Comparison of ENCODE assay signal across 1 cellular context in the genomic region with DNA sequence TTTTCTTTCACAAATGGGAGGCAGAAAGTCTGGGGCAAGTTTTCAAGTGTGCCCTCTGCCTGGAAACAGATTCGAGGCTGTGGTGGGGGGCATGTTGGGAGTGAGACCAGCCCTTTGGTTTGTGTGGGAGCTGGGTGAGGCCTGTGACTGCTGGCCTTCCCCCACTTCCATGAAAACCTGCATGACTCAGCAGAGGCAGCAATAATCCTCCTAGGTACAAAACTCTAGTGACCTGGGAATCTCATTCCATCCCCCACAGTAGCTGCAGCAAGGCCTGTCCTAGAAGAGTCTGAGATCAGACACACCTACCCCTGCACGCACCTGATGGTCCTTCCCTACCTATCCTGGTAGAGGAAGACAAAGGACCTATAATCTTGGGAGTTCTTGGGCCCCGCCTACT.
A peak's percentile ranks its signal among the peaks of the same experiment; 100 is the strongest.
TF ChIP-seq lines count a peak whose summit lies in the region.

No MANE protein-coding gene starts in this region.

TF ChIP-seq in K562, 482 proteins besides CTCF, POLR2A, EP300 and RAD21:
- TF ChIP-seq, protein P1, sequence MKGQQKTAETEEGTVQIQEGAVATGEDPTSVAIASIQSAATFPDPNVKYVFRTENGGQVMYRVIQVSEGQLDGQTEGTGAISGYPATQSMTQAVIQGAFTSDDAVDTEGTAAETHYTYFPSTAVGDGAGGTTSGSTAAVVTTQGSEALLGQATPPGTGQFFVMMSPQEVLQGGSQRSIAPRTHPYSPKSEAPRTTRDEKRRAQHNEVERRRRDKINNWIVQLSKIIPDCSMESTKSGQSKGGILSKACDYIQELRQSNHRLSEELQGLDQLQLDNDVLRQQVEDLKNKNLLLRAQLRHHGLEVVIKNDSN (CRISPR knock-in tag; IDR thresholded peaks at IDR 0.05) = no peak
- peak; percentile 31; the same call in 1 of the 2 replicates for TF ChIP-seq C11orf30 (IDR thresholded peaks at IDR 0.05; ENCODE audit: low read depth)
- peak; percentile 62 for TF ChIP-seq NFE2 (IDR thresholded peaks at IDR 0.05; ENCODE audit: low read depth)
- TF ChIP-seq, protein P2, sequence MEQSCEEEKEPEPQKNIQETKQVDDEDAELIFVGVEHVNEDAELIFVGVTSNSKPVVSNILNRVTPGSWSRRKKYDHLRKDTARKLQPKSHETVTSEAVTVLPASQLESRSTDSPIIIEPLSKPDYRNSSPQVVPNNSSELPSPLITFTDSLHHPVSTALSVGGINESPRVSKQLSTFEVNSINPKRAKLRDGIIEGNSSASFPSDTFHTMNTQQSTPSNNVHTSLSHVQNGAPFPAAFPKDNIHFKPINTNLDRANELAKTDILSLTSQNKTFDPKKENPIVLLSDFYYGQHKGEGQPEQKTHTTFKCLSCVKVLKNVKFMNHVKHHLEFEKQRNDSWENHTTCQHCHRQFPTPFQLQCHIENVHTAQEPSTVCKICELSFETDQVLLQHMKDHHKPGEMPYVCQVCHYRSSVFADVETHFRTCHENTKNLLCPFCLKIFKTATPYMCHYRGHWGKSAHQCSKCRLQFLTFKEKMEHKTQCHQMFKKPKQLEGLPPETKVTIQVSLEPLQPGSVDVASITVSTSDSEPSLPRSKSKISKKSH (CRISPR knock-in tag; IDR thresholded peaks at IDR 0.05) = no peak
- peak; percentile 56 for TF ChIP-seq MAFG (tag; conservative IDR thresholded peaks at IDR 0.05)
TF ChIP-seq in K562: peak in this region for 3.
